8 cellular contexts compared by ENCODE assay signal in genomic region chr1:85707267-85707989, GRCh38. TPM values are rescaled to one million over a fixed set of nuclear protein-coding genes. Genes with fewer than 3 reads are reported as not detected.
A peak's percentile ranks its signal among the peaks of the same experiment; 100 is the strongest.
DNase-seq lines count a peak whose midpoint lies in the region; ATAC-seq and TF ChIP-seq lines count a peak whose summit lies in the region.

No MANE protein-coding gene starts in this region.

- intact Hi-C loops in upper lobe of right lung (cut with DNase I) = no loop called here

- H4K20me1 ChIP-seq in SU-DHL-6 (ENCODE audit: low read depth, low read length) = no peaks in the 10 kb centered on the region

- DNase-seq in kidney epithelial cell (ENCODE audit: low read depth) = no peak
- no peak for DNase-seq in upper lobe of right lung
- no peak for DNase-seq in NCI-H2196 (lab: John Stamatoyannopoulos, UW; ENCODE audit: unreplicated experiment)

- ATAC-seq in HG02623 (IDR thresholded peaks at IDR 0.05; ENCODE audit: unreplicated experiment) (peak; percentile 24), upper lobe of right lung (no peak), GM21737 (IDR thresholded peaks at IDR 0.05; ENCODE audit: unreplicated experiment) (no peak), GM18520 (IDR thresholded peaks at IDR 0.05; ENCODE audit: unreplicated experiment) (no peak)

- peak overlapping the region; percentile 81 for H2AFZ ChIP-seq in SU-DHL-6 (ENCODE audit: low read depth, low read length, severe bottlenecking)

- peak overlapping the region; percentile 29; the same call in 1 of the 2 replicates for H3K27ac ChIP-seq in SU-DHL-6 (ENCODE audit: low read depth, low read length)
- peak overlapping the region; percentile 90 for H3K27ac ChIP-seq in upper lobe of right lung

- TF ChIP-seq CTCF in SU-DHL-6 (IDR thresholded peaks at IDR 0.05; ENCODE audit: insufficient read depth, low read length, poor library complexity, severe bottlenecking) = no peak
- TF ChIP-seq CTCF in kidney epithelial cell (IDR thresholded peaks at IDR 0.05; ENCODE audit: insufficient read depth, low read length, poor library complexity, severe bottlenecking) = no peak
- no peak for TF ChIP-seq CTCF in upper lobe of right lung (IDR thresholded peaks at IDR 0.05)

- H3K27me3 ChIP-seq in SU-DHL-6 (ENCODE audit: low read length) (no peaks in the 10 kb centered on the region), kidney epithelial cell (ENCODE audit: control insufficient read depth, insufficient read depth, low read length) (no peaks in the 10 kb centered on the region), upper lobe of right lung (no peaks in the 10 kb centered on the region)

- H3K4me3 ChIP-seq in GM08714 (ENCODE audit: low read length) (peak overlapping the region; percentile 98), SU-DHL-6 (ENCODE audit: insufficient read depth, low read length, poor library complexity, severe bottlenecking) (peak overlapping the region; percentile 91), kidney epithelial cell (ENCODE audit: low read depth, low read length) (peak overlapping the region; percentile 95), upper lobe of right lung (peak overlapping the region; percentile 70)

- peak overlapping the region; percentile 80 for H3K9ac ChIP-seq in SU-DHL-6 (ENCODE audit: low read length)

- H3F3A ChIP-seq in SU-DHL-6 (ENCODE audit: insufficient read depth) = no peaks in the 10 kb centered on the region

- H3K9me3 ChIP-seq in SU-DHL-6 (ENCODE audit: insufficient read depth, low read length) (no peaks in the 10 kb centered on the region), upper lobe of right lung (no peaks in the 10 kb centered on the region)

- H3K4me1 ChIP-seq in upper lobe of right lung = peaks cover 10% of the 10 kb centered on the region

- peak overlapping the region; percentile 60 for H3K4me2 ChIP-seq in SU-DHL-6 (ENCODE audit: low read depth, low read length, poor library complexity, severe bottlenecking)

- H3K79me2 ChIP-seq in SU-DHL-6 (ENCODE audit: insufficient read depth, low read length) = peaks cover 56% of the 10 kb centered on the region

- H3K36me3 ChIP-seq in SU-DHL-6 (ENCODE audit: low read length) (peaks cover 27% of the 10 kb centered on the region), kidney epithelial cell (ENCODE audit: control insufficient read depth, insufficient read depth, low read length) (peaks cover 1% of the 10 kb centered on the region), upper lobe of right lung (peaks cover 33% of the 10 kb centered on the region)

- no peaks in the 10 kb centered on the region for H3K9me2 ChIP-seq in SU-DHL-6 (replicated peaks; ENCODE audit: insufficient read depth, low read length)

RNA-seq across cellular contexts. Expression of gene ZNHIT6, which starts 0.8 kb away (rescaled TPM):
- total RNA-seq in kidney epithelial cell = 18.8 and 23.1 TPM in 2 replicates
- 12.9 TPM for total RNA-seq in upper lobe of right lung
